ENCODE assay signal across 20 cellular contexts in genomic region chr2:38010995-38011394, GRCh38.
"Had no signal": no experiment of that assay in that cellular context is flagged by ENCODE, and none has a peak within 500 bp of the region (broad histone marks: within the 10 kb centered on the region; RNA-seq: fewer than 3 reads in every experiment).

No MANE protein-coding gene starts in this region.

- H3K27me3 ChIP-seq: adrenal gland, dorsolateral prefrontal cortex, gastrocnemius medialis, heart left ventricle, right lobe of liver, upper lobe of right lung had no signal

- H3K36me3 ChIP-seq: adrenal gland, gastrocnemius medialis, right lobe of liver, upper lobe of right lung had no signal

- ATAC-seq: activated CD4-positive, alpha-beta T cell treated with anti-CD3 and anti-CD28 coated beads for 36 hours; activated naive CD4-positive, alpha-beta T cell treated with anti-CD3 and anti-CD28 coated beads, Interleukin-2, amount 50 U/mL, for 72 hours; gastrocnemius medialis; heart left ventricle; naive thymus-derived CD8-positive, alpha-beta T cell; psoas muscle; right lobe of liver; stimulated activated naive B cell treated with anti-CD40 and anti-IgM and Interleukin-4, amounts not matched to agents 10 μg/mL and 1 μg/mL and 100 μg/mL, for 72 hours; upper lobe of right lung; WTC11 had no signal

- DNase-seq: activated CD4-positive, alpha-beta T cell treated with anti-CD3 and anti-CD28 coated beads for 36 hours; activated CD4-positive, alpha-beta T cell treated with anti-CD3 and anti-CD28 coated beads, Interleukin-2, amount 50 U/mL, for 48 hours; activated gamma-delta T cell treated with Interleukin-2 at 50 U/mL for 16 hours; adrenal gland; dorsolateral prefrontal cortex; endodermal cell; erythroblast; gastrocnemius medialis; heart left ventricle; kidney glomerular epithelial cell; mesenchymal stem cell; naive thymus-derived CD8-positive, alpha-beta T cell; psoas muscle; right lobe of liver; stimulated activated naive B cell treated with anti-CD40 and anti-IgM and Interleukin-4, amounts not matched to agents 10 μg/mL and 1 μg/mL and 100 μg/mL, for 72 hours; SW 1271; upper lobe of right lung had no signal

- H3K4me1 ChIP-seq: adrenal gland, gastrocnemius medialis, heart left ventricle, psoas muscle, right lobe of liver had no signal

- FAIRE-seq: TTC549 had no signal

- H3K4me3 ChIP-seq: adrenal gland, dorsolateral prefrontal cortex, gastrocnemius medialis, heart left ventricle, psoas muscle, right lobe of liver, upper lobe of right lung had no signal

- H3K9me3 ChIP-seq: adrenal gland, gastrocnemius medialis, heart left ventricle, psoas muscle, right lobe of liver, upper lobe of right lung had no signal

- H3K27ac ChIP-seq: adrenal gland, dorsolateral prefrontal cortex, gastrocnemius medialis, heart left ventricle, psoas muscle, right lobe of liver, upper lobe of right lung had no signal
